Comparison of ENCODE assay signal across 10 cellular contexts in genomic region chr19:13428352-13428751, GRCh38.
DNase-seq lines count a peak whose midpoint lies in the region; ATAC-seq and TF ChIP-seq lines count a peak whose summit lies in the region.
"Had no signal": no experiment of that assay in that cellular context is flagged by ENCODE, and none has a peak within 500 bp of the region (broad histone marks: within the 10 kb centered on the region; RNA-seq: fewer than 3 reads in every experiment).

No MANE protein-coding gene starts in this region.

- no peaks in the 10 kb centered on the region for H3K27me3 ChIP-seq in PC-9 (ENCODE audit: insufficient read depth, low read depth)

- H3K4me1 Mint-ChIP-seq in stimulated activated memory B cell treated with anti-CD40 and anti-IgM and Interleukin-4, amounts not matched to agents 10 μg/mL and 1 μg/mL and 100 μg/mL, for 72 hours: no peaks in the 10 kb centered on the region

- H3K9me3 ChIP-seq in PC-9 (ENCODE audit: insufficient read depth, low read depth): no peaks in the 10 kb centered on the region
- H3K9me3 ChIP-seq: HAP-1 had no signal

- no peak overlapping the region for H3K27ac Mint-ChIP-seq in stimulated activated memory B cell treated with anti-CD40 and anti-IgM and Interleukin-4, amounts not matched to agents 10 μg/mL and 1 μg/mL and 100 μg/mL, for 72 hours

- no peaks in the 10 kb centered on the region for H3K79me2 ChIP-seq in PC-9 (ENCODE audit: low read depth)
- H3K79me2 ChIP-seq: parathyroid adenoma had no signal

- no TSS peak for BruUV-seq in PC-9 (replicated peaks; lab: Mats Ljungman, UMichigan)

- H3K27ac ChIP-seq in PC-9: no peak overlapping the region
- H3K27ac ChIP-seq: parathyroid adenoma had no signal

- no peak overlapping the region for H3K4me3 Mint-ChIP-seq in stimulated activated memory B cell treated with anti-CD40 and anti-IgM and Interleukin-4, amounts not matched to agents 10 μg/mL and 1 μg/mL and 100 μg/mL, for 72 hours

- peaks cover 14% of the 10 kb centered on the region for H3K9me3 Mint-ChIP-seq in stimulated activated memory B cell treated with anti-CD40 and anti-IgM and Interleukin-4, amounts not matched to agents 10 μg/mL and 1 μg/mL and 100 μg/mL, for 72 hours

- H2AFZ ChIP-seq in PC-9: no peak overlapping the region
- H2AFZ ChIP-seq: parathyroid adenoma had no signal

- peaks cover 4% of the 10 kb centered on the region for H3K36me3 Mint-ChIP-seq in stimulated activated memory B cell treated with anti-CD40 and anti-IgM and Interleukin-4, amounts not matched to agents 10 μg/mL and 1 μg/mL and 100 μg/mL, for 72 hours

- no peak for ATAC-seq in stimulated activated memory B cell treated with anti-CD40 and anti-IgM and Interleukin-4, amounts not matched to agents 10 μg/mL and 1 μg/mL and 100 μg/mL, for 72 hours
- no peak for ATAC-seq in HG03520 (IDR thresholded peaks at IDR 0.05; ENCODE audit: unreplicated experiment)

- CTCF ChIA-PET in PC-9 (lab: Charles Lee): no interaction called here

- H3K4me1 ChIP-seq in PC-9 (replicated peaks; ENCODE audit: insufficient read depth): no peaks in the 10 kb centered on the region
- H3K4me1 ChIP-seq: HAP-1, parathyroid adenoma had no signal

- H3F3A ChIP-seq in PC-9 (ENCODE audit: insufficient read depth, low read depth): no peaks in the 10 kb centered on the region

- DNase-seq in A172 (ENCODE audit: low spot score) (peak; percentile 29), EL (peak; percentile 18), PC-9 (no peak), fibroblast of mammary gland (ENCODE audit: low read depth) (peak; percentile 40), NCI-H446 treated with DMSO at 0.1 percent for 48 hours (lab: John Stamatoyannopoulos, UW) (no peak)
- DNase-seq in effector CD8-positive, alpha-beta T cell (lab: John Stamatoyannopoulos, UW): no peak

- no peaks in the 10 kb centered on the region for H3K36me3 ChIP-seq in PC-9 (ENCODE audit: low read depth)
- H3K36me3 ChIP-seq: HAP-1 had no signal

- TF ChIP-seq CTCF in PC-9 (conservative IDR thresholded peaks at IDR 0.05): peak; percentile 66; the same call in 1 of the 2 replicates
- peak; percentile 64 for TF ChIP-seq CTCF in fibroblast of mammary gland (conservative IDR thresholded peaks at IDR 0.05; ENCODE audit: control insufficient read depth, insufficient read depth, low read depth, low read length)

- H3K27me3 Mint-ChIP-seq in stimulated activated memory B cell treated with anti-CD40 and anti-IgM and Interleukin-4, amounts not matched to agents 10 μg/mL and 1 μg/mL and 100 μg/mL, for 72 hours: peaks cover 39% of the 10 kb centered on the region

- H3K4me3 ChIP-seq in PC-9: no peak overlapping the region
- H3K4me3 ChIP-seq in fibroblast of mammary gland (ENCODE audit: control insufficient read depth, low read depth, low read length): no peak overlapping the region
- H3K4me3 ChIP-seq: HAP-1 had no signal

- no peaks in the 10 kb centered on the region for H3K9me2 ChIP-seq in PC-9 (ENCODE audit: insufficient read depth)

- intact Hi-C loops in PC-9 (cut with micrococcal nuclease; ENCODE audit: unreplicated experiment): no loop called here

- POLR2A ChIA-PET in PC-9 (lab: Charles Lee; ENCODE audit: unreplicated experiment): no interaction called here

- no peaks in the 10 kb centered on the region for H4K20me1 ChIP-seq in PC-9 (ENCODE audit: insufficient read depth)

- no peak overlapping the region for H3K4me2 ChIP-seq in PC-9

Comparison
In these comparisons a context has a peak if more than half of its experiments do, and no peak if none do; other contexts are left out.
1. DNase-seq: peak in A172 (single experiment), EL (single experiment) and fibroblast of mammary gland (single experiment); none in PC-9 (0 of 2), NCI-H446 treated with DMSO at 0.1 percent for 48 hours (single experiment) and effector CD8-positive, alpha-beta T cell (single experiment).